1 cellular context compared by ENCODE assay signal in genomic region chr1:166172106-166172505, GRCh38.
TF ChIP-seq lines count a peak whose summit lies in the region.

No MANE protein-coding gene starts in this region.

TF ChIP-seq in WTC11, 78 proteins besides CTCF, POLR2A, EP300 and RAD21 (continued from another document):
- no peak for TF ChIP-seq ZNF671 (CRISPR knock-in tag; IDR thresholded peaks at IDR 0.05)
- TF ChIP-seq AR (CRISPR knock-in tag; IDR thresholded peaks at IDR 0.05), result no peak
- TF ChIP-seq, protein P1, sequence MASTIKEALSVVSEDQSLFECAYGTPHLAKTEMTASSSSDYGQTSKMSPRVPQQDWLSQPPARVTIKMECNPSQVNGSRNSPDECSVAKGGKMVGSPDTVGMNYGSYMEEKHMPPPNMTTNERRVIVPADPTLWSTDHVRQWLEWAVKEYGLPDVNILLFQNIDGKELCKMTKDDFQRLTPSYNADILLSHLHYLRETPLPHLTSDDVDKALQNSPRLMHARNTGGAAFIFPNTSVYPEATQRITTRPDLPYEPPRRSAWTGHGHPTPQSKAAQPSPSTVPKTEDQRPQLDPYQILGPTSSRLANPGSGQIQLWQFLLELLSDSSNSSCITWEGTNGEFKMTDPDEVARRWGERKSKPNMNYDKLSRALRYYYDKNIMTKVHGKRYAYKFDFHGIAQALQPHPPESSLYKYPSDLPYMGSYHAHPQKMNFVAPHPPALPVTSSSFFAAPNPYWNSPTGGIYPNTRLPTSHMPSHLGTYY (CRISPR knock-in tag; IDR thresholded peaks at IDR 0.05), result no peak
- TF ChIP-seq OVOL2 (CRISPR knock-in tag; IDR thresholded peaks at IDR 0.05; ENCODE audit: borderline replicate concordance), result no peak
